8 cellular contexts compared by ENCODE assay signal in the genomic region with DNA sequence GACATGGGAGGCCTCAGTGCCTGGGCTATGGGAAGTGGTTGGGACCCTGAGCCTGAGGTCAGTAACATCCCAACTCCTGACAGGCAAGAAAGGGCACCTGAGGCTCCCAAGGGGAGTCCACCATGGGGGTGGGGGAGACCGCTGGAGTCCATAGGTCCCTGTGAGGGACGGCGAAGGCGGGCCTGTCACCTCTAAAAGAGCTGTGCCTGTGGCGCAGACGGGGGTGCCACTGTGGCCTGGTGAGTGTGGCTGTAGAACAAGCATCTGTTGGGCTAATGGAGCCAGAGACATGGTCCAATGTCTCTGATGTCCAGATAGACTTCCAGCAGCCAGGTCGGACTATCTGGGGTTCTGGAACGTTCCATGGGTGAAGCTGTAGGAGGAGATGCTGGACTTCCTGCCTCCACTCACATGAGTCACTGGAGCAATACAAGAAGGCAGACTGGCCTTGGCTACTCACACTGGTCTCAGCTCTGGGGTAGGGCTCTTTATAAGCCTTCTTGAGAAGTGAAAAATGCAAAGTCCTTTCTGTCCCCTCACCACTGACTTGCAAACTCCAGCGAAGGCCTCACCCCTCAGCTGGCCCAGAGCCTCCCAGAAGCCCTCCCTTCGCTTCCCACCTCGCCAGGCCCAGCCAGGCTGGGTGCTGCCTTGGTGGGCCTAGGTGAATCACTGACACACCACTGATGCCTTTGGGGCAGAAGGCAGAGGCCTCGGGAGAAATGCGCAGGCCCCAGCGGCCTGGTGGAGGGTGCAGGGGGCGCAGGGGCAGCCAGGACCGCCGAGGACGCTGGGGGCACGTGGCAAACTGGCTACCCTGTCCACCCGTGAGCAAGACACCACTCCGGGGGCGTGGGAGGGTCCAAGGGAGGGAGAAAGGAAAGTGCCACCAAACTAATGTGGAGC. TPM values are rescaled to one million over a fixed set of nuclear protein-coding genes. Genes with fewer than 3 reads are reported as not detected.
DNase-seq lines count a peak whose midpoint lies in the region; ATAC-seq and TF ChIP-seq lines count a peak whose summit lies in the region.

No MANE protein-coding gene starts in this region.

- no peak for ATAC-seq in natural killer cell

- H3K27me3 ChIP-seq in effector memory CD4-positive, alpha-beta T cell (replicated peaks; ENCODE audit: control insufficient read depth, insufficient read depth, low read length, poor library complexity, severe bottlenecking), result no peaks in the 10 kb centered on the region

- TF ChIP-seq CTCF in natural killer cell (IDR thresholded peaks at IDR 0.05), result no peak

- no peaks in the 10 kb centered on the region; the same call in 1 of the 2 replicates for H3K36me3 ChIP-seq in SK-N-MC (ENCODE audit: insufficient read depth, low read length)
- no peaks in the 10 kb centered on the region for H3K36me3 ChIP-seq in effector memory CD4-positive, alpha-beta T cell (ENCODE audit: control insufficient read depth, insufficient read depth, low read length)

- peaks cover 30 to 40% of the 10 kb centered on the region in 2 donors for H3K4me1 Mint-ChIP-seq in natural killer cell

- H3K4me3 Mint-ChIP-seq in natural killer cell, result peak overlapping the region; percentile 88

- no peaks in the 10 kb centered on the region for H3K36me3 Mint-ChIP-seq in natural killer cell

- no peak overlapping the region for H3K4me3 ChIP-seq in SK-N-MC
- H3K4me3 ChIP-seq in effector memory CD4-positive, alpha-beta T cell (ENCODE audit: insufficient read depth, low read depth, low read length, poor library complexity, severe bottlenecking), result no peak overlapping the region

- H3K9me3 Mint-ChIP-seq in natural killer cell, result no peaks in the 10 kb centered on the region

- peak; percentile 27 for DNase-seq in NCI-H82 (lab: John Stamatoyannopoulos, UW)
- DNase-seq in NCI-H82 treated with DMSO at 0.1 percent for 48 hours (lab: John Stamatoyannopoulos, UW; ENCODE audit: unreplicated experiment), result no peak
- no peak for DNase-seq in SK-N-MC (ENCODE audit: low read depth, low spot score)
- DNase-seq in effector memory CD4-positive, alpha-beta T cell, result no peak
- DNase-seq in natural killer cell, result peak; percentile 22
- no peak for DNase-seq in NCI-H524 treated with DMSO at 0.1 percent for 48 hours (lab: John Stamatoyannopoulos, UW)
- DNase-seq in OCI-M2 (lab: John Stamatoyannopoulos, UW; ENCODE audit: unreplicated experiment), result no peak
- no peak for DNase-seq in germinal center (ENCODE audit: low spot score)

- no peaks in the 10 kb centered on the region for H3K27me3 Mint-ChIP-seq in natural killer cell (ENCODE audit: low read depth in 2 of 2)

- H3K4me1 ChIP-seq in effector memory CD4-positive, alpha-beta T cell (ENCODE audit: control insufficient read depth, insufficient read depth, low read length, poor library complexity, severe bottlenecking), result peaks cover 29% of the 10 kb centered on the region

- H3K27ac ChIP-seq in SK-N-MC, result peak overlapping the region; percentile 6
- H3K27ac ChIP-seq in effector memory CD4-positive, alpha-beta T cell (ENCODE audit: insufficient read depth, low read length, poor library complexity, severe bottlenecking), result peak overlapping the region; percentile 88

- intact Hi-C loops in natural killer cell (cut with micrococcal nuclease), result loop anchor here (5.0 to 10.0 kb wide), 3 partner anchors 46 to 316 kb away; partner anchors contain the start of gene EXOC3L4

- H3K9me3 ChIP-seq in SK-N-MC (ENCODE audit: low read depth, low read length), result no peaks in the 10 kb centered on the region
- no peaks in the 10 kb centered on the region for H3K9me3 ChIP-seq in effector memory CD4-positive, alpha-beta T cell (ENCODE audit: control insufficient read depth, low read length)

- peak overlapping the region; percentile 81 to 92 for H3K27ac Mint-ChIP-seq in natural killer cell

- H3K9ac ChIP-seq in SK-N-MC (ENCODE audit: insufficient read length), result no peak overlapping the region

RNA-seq across cellular contexts. Expression of gene TRAF3, which starts 1.1 kb away (rescaled TPM):
- total RNA-seq in natural killer cell, result 10 to 100 TPM; 21.0 to 31.6 (median 23.5) TPM

Comparison
In these comparisons a context has a peak if more than half of its experiments do, and no peak if none do; other contexts are left out.
1. DNase-seq: peak in NCI-H82 (single experiment) and natural killer cell (single experiment); none in NCI-H82 treated with DMSO at 0.1 percent for 48 hours (single experiment), SK-N-MC (single experiment), effector memory CD4-positive, alpha-beta T cell (0 of 3), NCI-H524 treated with DMSO at 0.1 percent for 48 hours (single experiment), OCI-M2 (single experiment) and germinal center (single experiment).